16 cellular contexts compared by ENCODE assay signal in the genomic region with DNA sequence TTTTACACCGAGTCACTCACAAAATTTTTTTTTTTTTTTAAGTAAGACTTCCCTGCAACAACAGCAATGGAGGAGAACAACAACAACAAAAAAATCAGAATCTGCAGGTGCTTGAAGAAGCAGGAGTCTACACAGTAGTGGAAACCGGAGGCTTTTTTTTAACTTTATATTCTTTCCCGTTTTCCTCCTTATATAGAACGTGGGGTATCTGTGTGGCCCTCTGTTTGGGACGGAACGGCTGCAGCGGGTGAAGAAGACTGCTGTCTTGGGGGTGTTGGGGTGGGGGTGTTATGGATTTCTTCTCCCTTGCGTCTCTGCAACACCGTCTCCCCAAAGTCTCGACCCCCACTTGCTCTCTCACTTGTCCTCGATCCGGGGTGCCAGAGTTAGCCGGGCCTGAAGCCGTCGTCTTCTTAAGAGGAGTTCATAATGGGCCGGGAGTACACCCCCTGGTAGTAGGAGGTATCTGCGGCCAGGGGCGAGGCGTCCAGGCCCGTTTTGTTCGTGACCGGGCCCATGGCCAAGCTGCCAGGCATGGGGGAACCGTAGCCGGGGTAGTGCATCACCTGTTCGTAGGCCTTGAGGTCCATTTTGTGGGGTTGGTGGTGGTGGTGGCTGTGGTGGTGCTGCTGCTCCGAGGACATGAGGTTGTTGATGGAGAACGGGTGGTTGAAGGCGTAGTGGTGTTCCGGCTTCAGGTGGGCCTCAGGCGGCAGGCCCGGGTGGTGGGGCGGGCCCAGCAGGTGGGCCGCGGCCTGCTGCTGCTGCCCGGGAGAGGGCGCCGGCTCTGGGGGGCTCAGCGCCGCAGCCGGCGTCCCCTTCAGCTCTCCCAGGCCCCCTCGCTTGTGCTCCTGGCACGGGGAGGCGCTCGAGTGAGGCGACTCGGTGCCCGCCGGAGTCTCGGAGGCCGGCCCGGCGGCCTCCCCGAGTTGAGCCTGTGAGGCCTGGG. TPM values are rescaled to one million over a fixed set of nuclear protein-coding genes. Genes with fewer than 3 reads are reported as not detected.
DNase-seq lines count a peak whose midpoint lies in the region; ATAC-seq and TF ChIP-seq lines count a peak whose summit lies in the region.
"Had no signal": no experiment of that assay in that cellular context is flagged by ENCODE, and none has a peak within 500 bp of the region (broad histone marks: within the 10 kb centered on the region; RNA-seq: fewer than 3 reads in every experiment).

No MANE protein-coding gene starts in this region.

- H3K27ac Mint-ChIP-seq in activated CD8-positive, alpha-beta T cell treated with anti-CD3 and anti-CD28 coated beads, Interleukin-2, amount 10 ng/mL, durations not matched to agents 7 days and 5 days, result peak overlapping the region; percentile 65
- no peak overlapping the region for H3K27ac Mint-ChIP-seq in activated CD8-positive, alpha-beta T cell treated with anti-CD3 and anti-CD28 coated beads for 36 hours
- peak overlapping the region; percentile 70 for H3K27ac Mint-ChIP-seq in type B pancreatic cell
- H3K27ac Mint-ChIP-seq: activated naive CD8-positive, alpha-beta T cell treated with anti-CD3 and anti-CD28 coated beads, Interleukin-2, amount 50 U/mL, for 24 hours had no signal

- H3K4me1 ChIP-seq in Panc1 (ENCODE audit: control insufficient read depth, insufficient read depth, low read length) (peaks cover 30% of the 10 kb centered on the region), lung (ENCODE audit: control insufficient read depth in 2 of 2, insufficient read depth in 2 of 2, low read length in 2 of 2) (peaks cover 6 to 12% of the 10 kb centered on the region in 2 donors), PC-9 (replicated peaks; ENCODE audit: insufficient read depth) (no peaks in the 10 kb centered on the region)

- peaks cover 2% of the 10 kb centered on the region for H3K4me1 Mint-ChIP-seq in activated CD8-positive, alpha-beta T cell treated with anti-CD3 and anti-CD28 coated beads, Interleukin-2, amount 10 ng/mL, durations not matched to agents 7 days and 5 days (ENCODE audit: low read depth)
- peaks cover 3% of the 10 kb centered on the region for H3K4me1 Mint-ChIP-seq in activated CD8-positive, alpha-beta T cell treated with anti-CD3 and anti-CD28 coated beads for 36 hours (ENCODE audit: low read depth)
- H3K4me1 Mint-ChIP-seq in type B pancreatic cell (ENCODE audit: unreplicated experiment), result peaks cover 9% of the 10 kb centered on the region

- H3K27me3 Mint-ChIP-seq in activated CD8-positive, alpha-beta T cell treated with anti-CD3 and anti-CD28 coated beads, Interleukin-2, amount 10 ng/mL, durations not matched to agents 7 days and 5 days (ENCODE audit: low read depth), result peaks cover 78% of the 10 kb centered on the region
- H3K27me3 Mint-ChIP-seq in activated CD8-positive, alpha-beta T cell treated with anti-CD3 and anti-CD28 coated beads for 36 hours, result peaks cover 70% of the 10 kb centered on the region
- peaks cover 89% of the 10 kb centered on the region for H3K27me3 Mint-ChIP-seq in type B pancreatic cell

- peaks cover 4% of the 10 kb centered on the region for H3K9me3 Mint-ChIP-seq in activated CD8-positive, alpha-beta T cell treated with anti-CD3 and anti-CD28 coated beads, Interleukin-2, amount 10 ng/mL, durations not matched to agents 7 days and 5 days (ENCODE audit: insufficient read depth)
- H3K9me3 Mint-ChIP-seq in activated CD8-positive, alpha-beta T cell treated with anti-CD3 and anti-CD28 coated beads for 36 hours, result no peaks in the 10 kb centered on the region
- H3K9me3 Mint-ChIP-seq in type B pancreatic cell, result no peaks in the 10 kb centered on the region
- H3K9me3 Mint-ChIP-seq: activated naive CD8-positive, alpha-beta T cell treated with anti-CD3 and anti-CD28 coated beads, Interleukin-2, amount 50 U/mL, for 24 hours had no signal

- 6 to 8% methylated on average over 38 to 54 of the region's 54 CpGs for WGBS in lung, 2 donors

- no peaks in the 10 kb centered on the region for H3K9me2 ChIP-seq in PC-9 (ENCODE audit: insufficient read depth)

- intact Hi-C loops in activated CD8-positive, alpha-beta T cell treated with anti-CD3 and anti-CD28 coated beads for 36 hours (cut with micrococcal nuclease), result loop anchor here (10.0 kb wide), 3 partner anchors 237 to 1067 kb away; a partner anchor contains a TSS
- intact Hi-C loops in Panc1 (cut with micrococcal nuclease; ENCODE audit: unreplicated experiment), result loop anchor here (10.0 kb wide), 1 partner anchor 127 kb away; no protein-coding TSS in a partner anchor
- intact Hi-C loops in PC-9 (cut with micrococcal nuclease; ENCODE audit: unreplicated experiment), result loop anchor here (5.0 to 10.0 kb wide), 2 partner anchors 103 to 194 kb away; no protein-coding TSS in a partner anchor

- H3K27me3 ChIP-seq in Panc1 (ENCODE audit: control insufficient read depth, insufficient read depth, low read length) (no peaks in the 10 kb centered on the region), lung (ENCODE audit: control insufficient read depth, insufficient read depth) (no peaks in the 10 kb centered on the region), PC-9 (ENCODE audit: insufficient read depth, low read depth) (no peaks in the 10 kb centered on the region)

- CTCF ChIA-PET in activated CD8-positive, alpha-beta T cell treated with anti-CD3 and anti-CD28 coated beads, Interleukin-2, amount 10 ng/mL, durations not matched to agents 7 days and 5 days (lab: Charles Lee), result no interaction called here
- CTCF ChIA-PET in activated CD8-positive, alpha-beta T cell treated with anti-CD3 and anti-CD28 coated beads for 36 hours (lab: Charles Lee), result no interaction called here
- CTCF ChIA-PET in Panc1 (lab: Charles Lee), result no interaction called here
- CTCF ChIA-PET in PC-9 (lab: Charles Lee), result no interaction called here

- no peaks in the 10 kb centered on the region for H4K20me1 ChIP-seq in PC-9 (ENCODE audit: insufficient read depth)

- BruUV-seq in Panc1 (replicated peaks; lab: Mats Ljungman, UMichigan) (no TSS peak), PC-9 (replicated peaks; lab: Mats Ljungman, UMichigan) (no TSS peak)

- in situ Hi-C loops in Panc1 (cut with HindIII; ENCODE audit: low pct_unique_long_range_greater_than_20kb, low sequenced_read_pairs), result no loop called here

- H3K27ac ChIP-seq in Panc1 (ENCODE audit: low read length) (peak overlapping the region; percentile 89), lung (ENCODE audit: low read depth in 1 of 2, low read length in 1 of 2) (peak overlapping the region in 1 of 2 donors; percentile 91), PC-9 (no peak overlapping the region)
- H3K27ac ChIP-seq: neutrophil, WERI-Rb-1 had no signal

- no peak for TF ChIP-seq CTCF in activated CD8-positive, alpha-beta T cell treated with anti-CD3 and anti-CD28 coated beads for 36 hours (IDR thresholded peaks at IDR 0.05)
- TF ChIP-seq CTCF in Panc1 (IDR thresholded peaks at IDR 0.05) (peak; percentile 52), lung (IDR thresholded peaks at IDR 0.05; ENCODE audit: control extremely low read depth, extremely low read depth) (no peak), type B pancreatic cell (conservative IDR thresholded peaks at IDR 0.05) (no peak), PC-9 (conservative IDR thresholded peaks at IDR 0.05) (no peak)

- no peak overlapping the region for H2AFZ ChIP-seq in PC-9

- H3K4me3 ChIP-seq in Panc1 (ENCODE audit: low read depth in 2 of 2, low read length in 2 of 2) (peak overlapping the region; percentile 73 to 92), lung (peak overlapping the region; percentile 65), PC-9 (no peak overlapping the region)

- H3K4me2 ChIP-seq in PC-9, result no peak overlapping the region

- peaks cover 16% of the 10 kb centered on the region for H3K36me3 Mint-ChIP-seq in activated CD8-positive, alpha-beta T cell treated with anti-CD3 and anti-CD28 coated beads, Interleukin-2, amount 10 ng/mL, durations not matched to agents 7 days and 5 days (ENCODE audit: low read depth)
- peaks cover 5% of the 10 kb centered on the region for H3K36me3 Mint-ChIP-seq in activated CD8-positive, alpha-beta T cell treated with anti-CD3 and anti-CD28 coated beads for 36 hours (ENCODE audit: low read depth)
- H3K36me3 Mint-ChIP-seq in type B pancreatic cell, result peaks cover 17% of the 10 kb centered on the region

- H3F3A ChIP-seq in PC-9 (ENCODE audit: insufficient read depth, low read depth), result no peaks in the 10 kb centered on the region

- no peaks in the 10 kb centered on the region for H3K79me2 ChIP-seq in PC-9 (ENCODE audit: low read depth)

- ATAC-seq in activated CD8-positive, alpha-beta T cell treated with anti-CD3 and anti-CD28 coated beads, Interleukin-2, amount 10 ng/mL, durations not matched to agents 7 days and 5 days, result no peak
- ATAC-seq in activated CD8-positive, alpha-beta T cell treated with anti-CD3 and anti-CD28 coated beads for 36 hours, result no peak
- ATAC-seq in Panc1 (no peak), lung (ENCODE audit: insufficient read depth, low FRiP score) (no peak), GM19467 (IDR thresholded peaks at IDR 0.05; ENCODE audit: unreplicated experiment) (no peak), GM21737 (IDR thresholded peaks at IDR 0.05; ENCODE audit: unreplicated experiment) (no peak)
- ATAC-seq: activated naive CD8-positive, alpha-beta T cell treated with anti-CD3 and anti-CD28 coated beads, Interleukin-2, amount 50 U/mL, for 24 hours had no signal

- no peak for DNase-seq in activated CD8-positive, alpha-beta T cell treated with anti-CD3 and anti-CD28 coated beads, Interleukin-2, amount 10 ng/mL, durations not matched to agents 7 days and 5 days
- DNase-seq in activated CD8-positive, alpha-beta T cell treated with anti-CD3 and anti-CD28 coated beads for 36 hours, result no peak
- DNase-seq in Panc1 (ENCODE audit: low read depth, low spot score) (no peak), lung (ENCODE audit: low spot score) (no peak), type B pancreatic cell (ENCODE audit: extremely low spot score, unreplicated experiment) (no peak), PC-9 (no peak)
- DNase-seq: activated naive CD8-positive, alpha-beta T cell treated with anti-CD3 and anti-CD28 coated beads, Interleukin-2, amount 50 U/mL, for 24 hours; erythroblast; head of caudate nucleus; substantia nigra; WERI-Rb-1 had no signal

- peak overlapping the region; percentile 46 for H3K4me3 Mint-ChIP-seq in activated CD8-positive, alpha-beta T cell treated with anti-CD3 and anti-CD28 coated beads, Interleukin-2, amount 10 ng/mL, durations not matched to agents 7 days and 5 days
- no peak overlapping the region for H3K4me3 Mint-ChIP-seq in activated CD8-positive, alpha-beta T cell treated with anti-CD3 and anti-CD28 coated beads for 36 hours
- peak overlapping the region; percentile 85 for H3K4me3 Mint-ChIP-seq in type B pancreatic cell
- H3K4me3 Mint-ChIP-seq: activated naive CD8-positive, alpha-beta T cell treated with anti-CD3 and anti-CD28 coated beads, Interleukin-2, amount 50 U/mL, for 24 hours had no signal

- H3K36me3 ChIP-seq in Panc1 (ENCODE audit: control insufficient read depth, insufficient read depth, low read length) (peaks cover 6% of the 10 kb centered on the region), lung (ENCODE audit: control insufficient read depth in 2 of 2, insufficient read depth in 2 of 2, low read length in 2 of 2) (no peaks in the 10 kb centered on the region), PC-9 (ENCODE audit: low read depth) (no peaks in the 10 kb centered on the region)
- H3K36me3 ChIP-seq: neutrophil, WERI-Rb-1 had no signal

- H3K9me3 ChIP-seq in Panc1 (ENCODE audit: control insufficient read depth, insufficient read depth, low read depth, low read length) (no peaks in the 10 kb centered on the region), lung (ENCODE audit: control insufficient read depth in 2 of 2, insufficient read depth in 1 of 2, low read length in 1 of 2) (peaks cover 0 to 2% of the 10 kb centered on the region in 2 donors), PC-9 (ENCODE audit: insufficient read depth, low read depth) (no peaks in the 10 kb centered on the region)
- H3K9me3 ChIP-seq: neutrophil had no signal

- POLR2A ChIA-PET in activated CD8-positive, alpha-beta T cell treated with anti-CD3 and anti-CD28 coated beads, Interleukin-2, amount 10 ng/mL, durations not matched to agents 7 days and 5 days (lab: Charles Lee), result no interaction called here
- POLR2A ChIA-PET in activated CD8-positive, alpha-beta T cell treated with anti-CD3 and anti-CD28 coated beads for 36 hours (lab: Charles Lee), result no interaction called here
- POLR2A ChIA-PET in Panc1 (lab: Charles Lee) (no interaction called here), PC-9 (lab: Charles Lee; ENCODE audit: unreplicated experiment) (no interaction called here)

RNA-seq across cellular contexts. Expression of a gene that starts 2.7 kb away (rescaled TPM):
- total RNA-seq in activated CD8-positive, alpha-beta T cell treated with anti-CD3 and anti-CD28 coated beads, Interleukin-2, amount 10 ng/mL, durations not matched to agents 7 days and 5 days, result not detected
- total RNA-seq in activated CD8-positive, alpha-beta T cell treated with anti-CD3 and anti-CD28 coated beads for 36 hours, result not detected
- 28.0 TPM for total RNA-seq in Panc1 (2021; ENCODE audit: unreplicated experiment)
- 41.1 TPM for polyA plus RNA-seq in Panc1 (2012; ENCODE audit: insufficient read length)
- total RNA-seq in lung, result 10 to 100 TPM; 10.4 to 39.5 TPM
- 10 to 100 TPM in 1 of 2 donors, 1 to 10 TPM in 1; 10.0 to 24.8 TPM for polyA plus RNA-seq in lung
- 17.5 and 21.2 TPM in 2 replicates for total RNA-seq in type B pancreatic cell (ENCODE audit: low replicate concordance)
- total RNA-seq in PC-9 (2021), result not detected in 2 replicates
- total RNA-seq: chondrocyte, SK-MEL-5 had no signal

Comparison
In these comparisons a context has a peak if more than half of its experiments do, and no peak if none do; other contexts are left out.
1. RNA of a gene that starts 2.7 kb away (total RNA-seq): 10.4 to 39.5 TPM in lung, 28.0 TPM in Panc1 (single experiment) and 17.5 to 21.2 TPM in type B pancreatic cell; not detected in PC-9, not detected in activated CD8-positive, alpha-beta T cell treated with anti-CD3 and anti-CD28 coated beads, Interleukin-2, amount 10 ng/mL, durations not matched to agents 7 days and 5 days and not detected in activated CD8-positive, alpha-beta T cell treated with anti-CD3 and anti-CD28 coated beads for 36 hours; every median in the first group is over 10 times any median in the second.